In genomic region chr13:80033286-80033685, GRCh38 we compare ENCODE assay signal across 26 cellular contexts.
"Had no signal": no experiment of that assay in that cellular context is flagged by ENCODE, and none has a peak within 500 bp of the region (broad histone marks: within the 10 kb centered on the region; RNA-seq: fewer than 3 reads in every experiment).

No MANE protein-coding gene starts in this region.

- H3K27ac ChIP-seq: cardiac muscle cell, hepatocyte, neutrophil, ovary, prostate gland, right atrium auricular region, upper lobe of right lung had no signal

- H2AFZ ChIP-seq: hepatocyte had no signal

- H3K9me3 ChIP-seq: neutrophil, ovary, prostate gland, right atrium auricular region, upper lobe of right lung had no signal

- DNase-seq: activated CD4-positive, alpha-beta T cell treated with anti-CD3 and anti-CD28 coated beads for 1 hour; activated CD4-positive, alpha-beta T cell treated with anti-CD3 and anti-CD28 coated beads, Interleukin-2, amount 50 U/mL, for 1 hour; activated CD8-positive, alpha-beta T cell treated with anti-CD3 and anti-CD28 coated beads, Interleukin-2, amount 10 ng/mL, durations not matched to agents 7 days and 5 days; activated naive CD4-positive, alpha-beta T cell; activated naive CD8-positive, alpha-beta T cell treated with anti-CD3 and anti-CD28 coated beads, Interleukin-2, amount 10 ng/mL, durations not matched to agents 7 days and 5 days; activated T-cell treated with anti-CD3 and anti-CD28 coated beads, Interleukin-2, amount 50 U/mL, for 24 hours; amygdala; effector CD4-positive, alpha-beta T cell; erythroblast; foreskin melanocyte; glutamatergic neuron; immature natural killer cell; kidney glomerular epithelial cell; left ventricle myocardium superior; midbrain; ovary; stimulated activated CD4-positive, alpha-beta T cell treated with anti-CD3 and anti-CD28 coated beads, Interleukin-4, amount 100 ng/mL, for 24 hours; stimulated activated naive CD4-positive, alpha-beta T cell treated with Interleukin-2 at 50 U/mL for 16 hours; upper lobe of right lung had no signal

- H3K4me2 ChIP-seq: hepatocyte had no signal

- H3K4me3 ChIP-seq: cardiac muscle cell, hepatocyte, ovary, prostate gland, right atrium auricular region, upper lobe of right lung had no signal

- H3K36me3 ChIP-seq: cardiac muscle cell, neutrophil, ovary, prostate gland, right atrium auricular region, upper lobe of right lung had no signal

- H3K79me2 ChIP-seq: hepatocyte had no signal

- H3K4me1 ChIP-seq: prostate gland had no signal

- H3K27me3 ChIP-seq: cardiac muscle cell, hepatocyte, neutrophil, ovary, right atrium auricular region, upper lobe of right lung had no signal

- ATAC-seq: activated CD8-positive, alpha-beta T cell treated with anti-CD3 and anti-CD28 coated beads, Interleukin-2, amount 10 ng/mL, durations not matched to agents 7 days and 5 days; activated T-helper 17 cell treated with anti-CD3 and anti-CD28 coated beads, Interleukin-2, amount 50 U/mL, for 72 hours; left ventricle myocardium superior; natural killer cell treated with Interleukin-12 subunit alpha and Interleukin-12 subunit beta and Interleukin-15 and Interleukin-18, amount 100 ng/mL, for 72 hours; upper lobe of right lung had no signal
